8 cellular contexts compared by ENCODE assay signal in genomic region chr15:81312790-81313543, GRCh38. TPM values are rescaled to one million over a fixed set of nuclear protein-coding genes. Genes with fewer than 3 reads are reported as not detected.
A peak's percentile ranks its signal among the peaks of the same experiment; 100 is the strongest.
DNase-seq lines count a peak whose midpoint lies in the region; ATAC-seq, FAIRE-seq and TF ChIP-seq lines count a peak whose summit lies in the region.

No MANE protein-coding gene starts in this region.

- POLR2A ChIA-PET in T-cell (lab: Charles Lee), result no interaction called here

- CTCF ChIA-PET in T-cell (lab: Charles Lee), result interaction anchor here in 1 of 2 donors (0.5 kb wide), 1 partner anchor 11 kb away, joined by 3 read pairs; the partner anchor contains the start of gene STARD5

- 71 to 76% (median 73%) methylated on average over 22 of the region's 22 CpGs for WGBS in small intestine, 3 donors

- no peaks in the 10 kb centered on the region for H3K27me3 ChIP-seq in small intestine (ENCODE audit: control insufficient read depth in 2 of 2, insufficient read depth in 2 of 2, low read length in 2 of 2)

- peaks cover 8 to 16% of the 10 kb centered on the region in 2 donors for H3K36me3 ChIP-seq in small intestine (ENCODE audit: control insufficient read depth in 2 of 2, insufficient read depth in 2 of 2, low read length in 2 of 2)

- H3K4me1 ChIP-seq in small intestine (ENCODE audit: control insufficient read depth in 2 of 2, insufficient read depth in 1 of 2, low read depth in 1 of 2, low read length in 1 of 2), result no peaks in the 10 kb centered on the region

- no peaks in the 10 kb centered on the region for H3K27me3 Mint-ChIP-seq in T-cell

- H3K4me3 ChIP-seq in small intestine (ENCODE audit: low read depth in 1 of 2, low read length in 2 of 2), result no peak overlapping the region

- ATAC-seq in T-cell (replicated peaks in 1 of 4) (no peak), HG03469 (IDR thresholded peaks at IDR 0.05; ENCODE audit: unreplicated experiment) (no peak), GM21576 (IDR thresholded peaks at IDR 0.05; ENCODE audit: unreplicated experiment) (no peak)

- peaks cover 76 to 91% (median 76%) of the 10 kb centered on the region in 3 donors for H3K4me1 Mint-ChIP-seq in T-cell

- DNase-seq in GM12891 (ENCODE audit: insufficient read length, low spot score), result no peak
- no peak for DNase-seq in T-cell
- peak; percentile 98 for DNase-seq in glomerular visceral epithelial cell (ENCODE audit: extremely low spot score)
- DNase-seq in small intestine, result peak; percentile 49
- DNase-seq in NCI-H345 (lab: John Stamatoyannopoulos, UW), result no peak
- DNase-seq in activated T-cell treated with anti-CD3 and anti-CD28 coated beads for 4 hours, result no peak

- FAIRE-seq in GM12891 (lab: Jason Lieb, UNC) (peak; percentile 69), small intestine (lab: Jason Lieb, UNC) (no peak)

- H3K4me3 Mint-ChIP-seq in T-cell, result peak overlapping the region in 1 of 3 donors; percentile 14

- no peak for TF ChIP-seq POLR2A in GM12891 (IDR thresholded peaks at IDR 0.05; ENCODE audit: low read depth, low read length)

- H3K36me3 Mint-ChIP-seq in T-cell, result peaks cover 73% of the 10 kb centered on the region

- no peaks in the 10 kb centered on the region for H3K9me3 ChIP-seq in small intestine (ENCODE audit: control insufficient read depth, low read depth)

- H3K27ac Mint-ChIP-seq in T-cell, result peak overlapping the region; percentile 78 to 88

- H3K27ac ChIP-seq in small intestine (ENCODE audit: low read depth in 1 of 2, low read length in 1 of 2), result peak overlapping the region in 1 of 2 donors; percentile 61

- H3K9me3 Mint-ChIP-seq in T-cell, result no peaks in the 10 kb centered on the region

TF ChIP-seq in GM12891, 5 proteins besides CTCF, POLR2A, EP300 and RAD21:
- no peak for TF ChIP-seq SPI1 (IDR thresholded peaks at IDR 0.05; ENCODE audit: low read depth, low read length)
- TF ChIP-seq POU2F2 (IDR thresholded peaks at IDR 0.05; ENCODE audit: low read depth, low read length), result no peak

RNA-seq across cellular contexts. Expression of gene STARD5, which starts 11.0 kb away (rescaled TPM):
- 1.8 TPM for polyA plus RNA-seq in GM12891 (2012; ENCODE audit: low read depth, missing spikeins)
- 1 to 10 TPM; 5.8 to 8.5 (median 7.3) TPM for total RNA-seq in T-cell
- 10 to 100 TPM in 2 of 3 donors, 1 to 10 TPM in 1; 7.8 to 21.5 (median 12.1) TPM for polyA plus RNA-seq in small intestine

Comparison
In these comparisons a context has a peak if more than half of its experiments do, and no peak if none do; other contexts are left out.
1. DNase-seq: peak in glomerular visceral epithelial cell (single experiment) and small intestine (single experiment); none in GM12891 (single experiment), T-cell (0 of 34), NCI-H345 (single experiment) and activated T-cell treated with anti-CD3 and anti-CD28 coated beads for 4 hours (single experiment).